ENCODE assay signal across 26 cellular contexts in the genomic region with DNA sequence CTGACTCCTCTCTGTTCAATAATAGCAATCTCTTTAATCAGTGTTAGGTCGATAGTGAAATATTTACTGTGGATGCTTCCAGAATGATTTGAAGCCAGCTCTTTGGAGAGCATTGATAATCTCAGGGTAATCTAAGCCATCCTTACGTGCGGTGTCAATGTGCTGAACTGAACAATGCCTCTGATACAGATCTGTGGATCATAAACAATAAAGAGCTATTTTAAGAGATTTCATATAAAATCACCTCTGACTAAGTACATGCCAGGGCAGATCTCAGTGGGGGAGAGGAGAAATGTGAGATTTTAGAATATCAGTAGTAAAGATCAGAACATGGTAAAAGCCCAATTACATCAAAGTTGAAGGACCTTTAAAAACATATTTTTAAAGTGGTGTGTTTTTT.
DNase-seq lines count a peak whose midpoint lies in the region; ATAC-seq and TF ChIP-seq lines count a peak whose summit lies in the region.
"Had no signal": no experiment of that assay in that cellular context is flagged by ENCODE, and none has a peak within 500 bp of the region (broad histone marks: within the 10 kb centered on the region; RNA-seq: fewer than 3 reads in every experiment).

No MANE protein-coding gene starts in this region.

- H3K18ac ChIP-seq in mesendoderm (ENCODE audit: low read length), result no peak overlapping the region

- ATAC-seq in stimulated activated naive CD8-positive, alpha-beta T cell treated with anti-CD3 and anti-CD28 coated beads, Interleukin-15, amount 100 ng/mL, for 72 hours, result no peak
- ATAC-seq: gastrocnemius medialis; natural killer cell; stimulated activated naive B cell treated with anti-CD40 and anti-IgM and Interleukin-4, amounts not matched to agents 10 μg/mL and 1 μg/mL and 100 μg/mL, for 72 hours had no signal

- H3K9ac ChIP-seq in BLaER1 (no peak overlapping the region), mesendoderm (ENCODE audit: low read length) (no peak overlapping the region)

- H4K8ac ChIP-seq in mesendoderm (ENCODE audit: low read depth, low read length), result no peak overlapping the region

- H2BK120ac ChIP-seq in mesendoderm (ENCODE audit: low read depth, low read length), result no peak overlapping the region

- H3K4me1 ChIP-seq in BLaER1, result peaks cover 37% of the 10 kb centered on the region
- H3K4me1 ChIP-seq in mesendoderm (ENCODE audit: control insufficient read depth, low read depth, low read length), result no peaks in the 10 kb centered on the region
- H3K4me1 ChIP-seq in esophagus muscularis mucosa, result no peaks in the 10 kb centered on the region
- H3K4me1 ChIP-seq: Peyer's patch had no signal

- intact Hi-C loops in esophagus muscularis mucosa (cut with DNase I), result no loop called here

- H2AK5ac ChIP-seq in mesendoderm (ENCODE audit: low read length), result no peak overlapping the region

- H3K56ac ChIP-seq in mesendoderm (ENCODE audit: low read length), result no peak overlapping the region

- no peak overlapping the region for H2BK15ac ChIP-seq in mesendoderm (replicated peaks; ENCODE audit: low read depth)

- no peak overlapping the region for H4K5ac ChIP-seq in mesendoderm (ENCODE audit: low read length)

- H3K27me3 ChIP-seq in BLaER1, result no peaks in the 10 kb centered on the region
- H3K27me3 ChIP-seq in brain microvascular endothelial cell (replicated peaks), result no peaks in the 10 kb centered on the region
- no peaks in the 10 kb centered on the region for H3K27me3 ChIP-seq in mesendoderm (ENCODE audit: insufficient read depth, low read length, poor library complexity)
- no peaks in the 10 kb centered on the region for H3K27me3 ChIP-seq in esophagus muscularis mucosa
- H3K27me3 ChIP-seq: gastrocnemius medialis, Peyer's patch had no signal

- no peaks in the 10 kb centered on the region for H3K79me2 ChIP-seq in mesendoderm (ENCODE audit: control insufficient read depth, insufficient read depth, low read length)

- H3K27ac Mint-ChIP-seq in stimulated activated naive CD8-positive, alpha-beta T cell treated with anti-CD3 and anti-CD28 coated beads, Interleukin-15, amount 100 ng/mL, for 72 hours, result peak overlapping the region in 1 of 2 donors; percentile 12
- H3K27ac Mint-ChIP-seq: activated naive CD4-positive, alpha-beta T cell treated with anti-CD3 and anti-CD28 coated beads, Interleukin-2, amount 50 U/mL, for 24 hours; activated T-helper 1 cell treated with anti-CD3 and anti-CD28 coated beads, Interleukin-12 subunit alpha, Interleukin-12 subunit beta, Interleukin-2, Interleukin-4 antibody, amounts not matched to agents 30 ng/mL and 10 ng/mL and 1 ng/mL, durations not matched to agents 14 hours and 24 hours and 36 hours; natural killer cell; stimulated activated naive B cell treated with anti-CD40 and anti-IgM and Interleukin-4, amounts not matched to agents 10 μg/mL and 1 μg/mL and 100 μg/mL, for 72 hours had no signal

- no peaks in the 10 kb centered on the region for H3K79me1 ChIP-seq in mesendoderm (ENCODE audit: low read length)

- H3K9me3 ChIP-seq in BLaER1 (no peaks in the 10 kb centered on the region), esophagus muscularis mucosa (no peaks in the 10 kb centered on the region)
- H3K9me3 ChIP-seq: gastrocnemius medialis, Peyer's patch had no signal

- no CpG with 5 or more reads among the region's 3 CpGs for WGBS in mesendoderm (ENCODE audit: extremely low coverage, insufficient coverage, low lambda C conversion rate)
- 72% methylated on average over 3 of the region's 3 CpGs for WGBS in esophagus muscularis mucosa

- no peak overlapping the region for H3K27ac ChIP-seq in BLaER1
- peak overlapping the region; percentile 36 for H3K27ac ChIP-seq in brain microvascular endothelial cell
- no peak overlapping the region for H3K27ac ChIP-seq in mesendoderm (ENCODE audit: low read depth, low read length)
- H3K27ac ChIP-seq in esophagus muscularis mucosa (replicated peaks in 1 of 4), result no peak overlapping the region
- H3K27ac ChIP-seq: coronary artery, gastrocnemius medialis, Peyer's patch had no signal

- H3K4me3 ChIP-seq in BLaER1 (no peak overlapping the region), brain microvascular endothelial cell (ENCODE audit: low read depth, low read length) (no peak overlapping the region), mesendoderm (ENCODE audit: low read length) (no peak overlapping the region), esophagus muscularis mucosa (no peak overlapping the region)
- H3K4me3 ChIP-seq: coronary artery, gastrocnemius medialis, lung, Peyer's patch had no signal

- no peak overlapping the region for H3K4me3 Mint-ChIP-seq in stimulated activated naive CD8-positive, alpha-beta T cell treated with anti-CD3 and anti-CD28 coated beads, Interleukin-15, amount 100 ng/mL, for 72 hours
- H3K4me3 Mint-ChIP-seq: activated naive CD4-positive, alpha-beta T cell treated with anti-CD3 and anti-CD28 coated beads, Interleukin-2, amount 50 U/mL, for 24 hours; activated T-helper 1 cell treated with anti-CD3 and anti-CD28 coated beads, Interleukin-12 subunit alpha, Interleukin-12 subunit beta, Interleukin-2, Interleukin-4 antibody, amounts not matched to agents 30 ng/mL and 10 ng/mL and 1 ng/mL, durations not matched to agents 14 hours and 24 hours and 36 hours; CD14-positive monocyte; natural killer cell had no signal

- H3K9me3 Mint-ChIP-seq in stimulated activated naive CD8-positive, alpha-beta T cell treated with anti-CD3 and anti-CD28 coated beads, Interleukin-15, amount 100 ng/mL, for 72 hours, result no peaks in the 10 kb centered on the region
- H3K9me3 Mint-ChIP-seq: activated naive CD4-positive, alpha-beta T cell treated with anti-CD3 and anti-CD28 coated beads, Interleukin-2, amount 50 U/mL, for 24 hours; activated T-helper 1 cell treated with anti-CD3 and anti-CD28 coated beads, Interleukin-12 subunit alpha, Interleukin-12 subunit beta, Interleukin-2, Interleukin-4 antibody, amounts not matched to agents 30 ng/mL and 10 ng/mL and 1 ng/mL, durations not matched to agents 14 hours and 24 hours and 36 hours; CD14-positive monocyte; stimulated activated naive B cell treated with anti-CD40 and anti-IgM and Interleukin-4, amounts not matched to agents 10 μg/mL and 1 μg/mL and 100 μg/mL, for 72 hours had no signal

- no peak for TF ChIP-seq POLR2A in esophagus muscularis mucosa (IDR thresholded peaks at IDR 0.05; ENCODE audit: low read depth)

- H3K4ac ChIP-seq in mesendoderm (ENCODE audit: low read depth, low read length), result no peak overlapping the region

- H3K4me1 Mint-ChIP-seq in stimulated activated naive CD8-positive, alpha-beta T cell treated with anti-CD3 and anti-CD28 coated beads, Interleukin-15, amount 100 ng/mL, for 72 hours, result no peaks in the 10 kb centered on the region
- H3K4me1 Mint-ChIP-seq: activated naive CD4-positive, alpha-beta T cell treated with anti-CD3 and anti-CD28 coated beads, Interleukin-2, amount 50 U/mL, for 24 hours; natural killer cell had no signal

- H2BK5ac ChIP-seq in mesendoderm (ENCODE audit: low read length), result no peak overlapping the region

- in situ Hi-C loops in KBM-7 (cut with MboI; ENCODE audit: low pct_unique_long_range_greater_than_20kb, low sequenced_read_pairs) (no loop called here), brain microvascular endothelial cell (cut with HindIII; ENCODE audit: low pct_ligation_motif_present, low sequenced_read_pairs) (no loop called here)

- H3K27me3 Mint-ChIP-seq in stimulated activated naive CD8-positive, alpha-beta T cell treated with anti-CD3 and anti-CD28 coated beads, Interleukin-15, amount 100 ng/mL, for 72 hours, result no peaks in the 10 kb centered on the region
- H3K27me3 Mint-ChIP-seq: activated naive CD4-positive, alpha-beta T cell treated with anti-CD3 and anti-CD28 coated beads, Interleukin-2, amount 50 U/mL, for 24 hours; stimulated activated naive B cell treated with anti-CD40 and anti-IgM and Interleukin-4, amounts not matched to agents 10 μg/mL and 1 μg/mL and 100 μg/mL, for 72 hours had no signal

- H4K20me1 ChIP-seq in BLaER1, result no peaks in the 10 kb centered on the region

- no peak for TF ChIP-seq EP300 in esophagus muscularis mucosa (IDR thresholded peaks at IDR 0.05)

- DNase-seq in KBM-7, result peak; percentile 12
- DNase-seq in brain microvascular endothelial cell, result peak; percentile 13
- DNase-seq in mesendoderm, result peak; percentile 14
- no peak for DNase-seq in esophagus muscularis mucosa (ENCODE audit: extremely low spot score)
- no peak for DNase-seq in cerebellar nuclear complex (lab: John Stamatoyannopoulos, UW)
- DNase-seq in stimulated activated naive CD8-positive, alpha-beta T cell treated with anti-CD3 and anti-CD28 coated beads, Interleukin-15, amount 100 ng/mL, for 72 hours, result no peak
- no peak for DNase-seq in mucosa of gallbladder (ENCODE audit: low spot score)
- DNase-seq: ACHN; activated CD4-positive, alpha-beta T cell treated with anti-CD3 and anti-CD28 coated beads for 1 hour; gastrocnemius medialis; GF-D8; IMR-90; kidney; natural killer cell; NCI-H2227 treated with DMSO at 0.1 percent for 48 hours; NCI-H82; Peyer's patch; stimulated activated CD4-positive, alpha-beta T cell treated with anti-CD3 and anti-CD28 coated beads, Interleukin-1b, Interleukin-23, amount 100 ng/mL, for 48 hours; stimulated activated naive B cell treated with anti-CD40 and anti-IgM and Interleukin-4, amounts not matched to agents 10 μg/mL and 1 μg/mL and 100 μg/mL, for 72 hours; T1000 had no signal

- no peak for TF ChIP-seq CTCF in brain microvascular endothelial cell (IDR thresholded peaks at IDR 0.05; ENCODE audit: low read depth, low read length, missing control alignments)
- no peak for TF ChIP-seq CTCF in esophagus muscularis mucosa (IDR thresholded peaks at IDR 0.05)

- peak overlapping the region; percentile 52 for H3K4me2 ChIP-seq in BLaER1
- H3K4me2 ChIP-seq in mesendoderm (ENCODE audit: low read length), result no peak overlapping the region

- no peaks in the 10 kb centered on the region for H3K36me3 ChIP-seq in BLaER1
- no peaks in the 10 kb centered on the region for H3K36me3 ChIP-seq in brain microvascular endothelial cell (replicated peaks)
- no peaks in the 10 kb centered on the region for H3K36me3 ChIP-seq in mesendoderm (ENCODE audit: control insufficient read depth, insufficient read depth, low read length)
- H3K36me3 ChIP-seq in esophagus muscularis mucosa, result no peaks in the 10 kb centered on the region
- H3K36me3 ChIP-seq: gastrocnemius medialis, Peyer's patch had no signal

- no peak overlapping the region for H3K23ac ChIP-seq in mesendoderm (ENCODE audit: low read length)

Comparison
In these comparisons a context has a peak if more than half of its experiments do, and no peak if none do; other contexts are left out.
1. DNase-seq: peak in KBM-7 (single experiment), brain microvascular endothelial cell (single experiment) and mesendoderm (single experiment); none in esophagus muscularis mucosa (single experiment), cerebellar nuclear complex (0 of 2), stimulated activated naive CD8-positive, alpha-beta T cell treated with anti-CD3 and anti-CD28 coated beads, Interleukin-15, amount 100 ng/mL, for 72 hours (0 of 2) and mucosa of gallbladder (single experiment).